Comparison of ENCODE assay signal across 8 cellular contexts in genomic region chr16:85554791-85555548, GRCh38. TPM values are rescaled to one million over a fixed set of nuclear protein-coding genes. Genes with fewer than 3 reads are reported as not detected.
DNase-seq lines count a peak whose midpoint lies in the region; ATAC-seq and TF ChIP-seq lines count a peak whose summit lies in the region.

No MANE protein-coding gene starts in this region.

- POLR2A ChIA-PET in Panc1 (lab: Charles Lee) = interaction anchor here (0.6 to 0.7 kb wide), 4 partner anchors 37 to 208 kb away, joined by 3 to 15 read pairs (median 6); no protein-coding TSS in a partner anchor

- DNase-seq in GM23248 = peak; percentile 85
- no peak for DNase-seq in Panc1 (ENCODE audit: low read depth, low spot score)
- DNase-seq in activated effector memory CD4-positive, alpha-beta T cell treated with Interleukin-2 at 50 U/mL for 16 hours = peak; percentile 45
- DNase-seq in fibroblast of the conjunctiva (ENCODE audit: low read depth) = peak; percentile 34
- DNase-seq in omental fat pad (ENCODE audit: low spot score) = no peak

- ATAC-seq in Panc1 (peak; percentile 28; the same call in 1 of the 2 replicates), omental fat pad (ENCODE audit: low FRiP score) (peak; percentile 54), GM21360 (IDR thresholded peaks at IDR 0.05; ENCODE audit: unreplicated experiment) (no peak)

- intact Hi-C loops in Panc1 (cut with micrococcal nuclease; ENCODE audit: unreplicated experiment) = loop anchor here (5.0 kb wide), 1 partner anchor 57 kb away; the partner anchor contains the start of gene GSE1

- H3K4me1 ChIP-seq in GM23248 (ENCODE audit: insufficient read depth) (peaks cover 7% of the 10 kb centered on the region; the same call in 1 of the 2 replicates), Panc1 (ENCODE audit: control insufficient read depth, insufficient read depth, low read length) (peaks cover 29% of the 10 kb centered on the region), urinary bladder (ENCODE audit: insufficient read depth) (peaks cover 2% of the 10 kb centered on the region)

- in situ Hi-C loops in GM23248 (cut with MboI) = no loop called here
- in situ Hi-C loops in Panc1 (cut with HindIII; ENCODE audit: low pct_unique_long_range_greater_than_20kb, low sequenced_read_pairs) = no loop called here

- peaks cover 5% of the 10 kb centered on the region; the same call in 1 of the 2 replicates for H3F3A ChIP-seq in GM23248 (ENCODE audit: insufficient read depth)

- peaks cover 49% of the 10 kb centered on the region for H3K79me2 ChIP-seq in GM23248 (ENCODE audit: insufficient read depth)

- H3K27ac ChIP-seq in 22Rv1 (peak overlapping the region; percentile 97), GM23248 (peak overlapping the region; percentile 81), Panc1 (ENCODE audit: low read length) (peak overlapping the region; percentile 75), urinary bladder (ENCODE audit: low read depth) (peak overlapping the region; percentile 59)

- H3K4me2 ChIP-seq in GM23248 (ENCODE audit: unreplicated experiment) = peak overlapping the region; percentile 95

- H3K27me3 ChIP-seq in GM23248 (replicated peaks; ENCODE audit: insufficient read depth) (no peaks in the 10 kb centered on the region), Panc1 (ENCODE audit: control insufficient read depth, insufficient read depth, low read length) (no peaks in the 10 kb centered on the region)

- H3K36me3 ChIP-seq in GM23248 (ENCODE audit: low read depth) (no peaks in the 10 kb centered on the region), Panc1 (ENCODE audit: control insufficient read depth, insufficient read depth, low read length) (no peaks in the 10 kb centered on the region; the same call in 1 of the 2 replicates), urinary bladder (ENCODE audit: insufficient read depth) (no peaks in the 10 kb centered on the region)

- H4K20me1 ChIP-seq in GM23248 (ENCODE audit: insufficient read depth) = peaks cover 20% of the 10 kb centered on the region; the same call in 1 of the 2 replicates

- CTCF ChIA-PET in Panc1 (lab: Charles Lee) = interaction anchor here (1.1 kb wide), 1 partner anchor 56 kb away, joined by 3 read pairs; no protein-coding TSS in a partner anchor

- 0 out of 2 replicates have a peak overlapping the region, but pooled peaks have one; percentile 22 for H2AFZ ChIP-seq in GM23248

- WGBS in GM23248 (ENCODE audit: low coverage in 1 of 2, low lambda C conversion rate in 2 of 2, missing lambda C conversion rate in 2 of 2), 2 experiments = 0 to 1% methylated on average over 42 to 51 of the region's 68 CpGs
- under 1% methylated on average over 68 of the region's 68 CpGs for WGBS in urinary bladder

- BruUV-seq in Panc1 (replicated peaks; lab: Mats Ljungman, UMichigan) = no TSS peak

- H3K9me3 ChIP-seq in GM23248 (ENCODE audit: low read depth) (no peaks in the 10 kb centered on the region), Panc1 (ENCODE audit: control insufficient read depth, insufficient read depth, low read depth, low read length) (no peaks in the 10 kb centered on the region)

- H3K9me2 ChIP-seq in GM23248 (ENCODE audit: insufficient read depth) = no peaks in the 10 kb centered on the region

- peak overlapping the region; percentile 89 for H3K9ac ChIP-seq in GM23248

- TF ChIP-seq CTCF in 22Rv1 (IDR thresholded peaks at IDR 0.05) (no peak), Panc1 (IDR thresholded peaks at IDR 0.05) (no peak), omental fat pad (IDR thresholded peaks at IDR 0.05) (no peak)

- H3K4me3 ChIP-seq in GM23248 (peak overlapping the region; percentile 99), Panc1 (ENCODE audit: low read depth in 2 of 2, low read length in 2 of 2) (peak overlapping the region; percentile 73 to 86), urinary bladder (ENCODE audit: low read depth, low read length) (peak overlapping the region; percentile 80)

RNA-seq across cellular contexts. Expression of gene GSE1, which starts 58.2 kb away (rescaled TPM):
- total RNA-seq in GM23248 (2014; rRNA removed; shearing (Covaris generic)) = 35.1 and 46.3 TPM in 2 replicates
- polyA plus RNA-seq in GM23248 (2016; fragmentation: Nextera tagmentation; extraction: Ambion mirVana) (10.6 and 11.6 TPM in 2 replicates), urinary bladder (29.7 TPM)
- total RNA-seq in Panc1 (2021; ENCODE audit: unreplicated experiment) (97.5 TPM), omental fat pad (100 to 1,000 TPM in 2 of 4 donors, 10 to 100 TPM in 2; 50.9 to 181 (median 90.9) TPM), urinary bladder (33.4 TPM)
- 79.9 TPM for polyA plus RNA-seq in Panc1 (2012; ENCODE audit: insufficient read length)

Comparison
In these comparisons a context has a peak if more than half of its experiments do, and no peak if none do; other contexts are left out.
1. DNase-seq: peak in GM23248 (single experiment), activated effector memory CD4-positive, alpha-beta T cell treated with Interleukin-2 at 50 U/mL for 16 hours (single experiment) and fibroblast of the conjunctiva (single experiment); none in Panc1 (single experiment) and omental fat pad (single experiment).
2. Peak in every context shown above with its lines, with median percentiles within 50 percentile points of each other: H3K27ac ChIP-seq and H3K4me3 ChIP-seq.